8 cellular contexts compared by ENCODE assay signal in genomic region chr15:88331291-88331690, GRCh38.
DNase-seq lines count a peak whose midpoint lies in the region; TF ChIP-seq lines count a peak whose summit lies in the region.

No MANE protein-coding gene starts in this region.

- H3K27me3 Mint-ChIP-seq in T-helper 2 cell treated with Interferon-gamma antibody and Interleukin-4, amounts not matched to agents 5 μg/mL and 100 μg/mL, for 36 hours (ENCODE audit: low read depth): peaks cover 6% of the 10 kb centered on the region

- H3K36me3 ChIP-seq in smooth muscle cell (ENCODE audit: low read depth) (no peaks in the 10 kb centered on the region), uterus (no peaks in the 10 kb centered on the region)

- 5% methylated on average over 8 of the region's 8 CpGs for WGBS in smooth muscle cell (ENCODE audit: low lambda C conversion rate)

- no peak overlapping the region for H3K4me3 Mint-ChIP-seq in T-helper 2 cell treated with Interferon-gamma antibody and Interleukin-4, amounts not matched to agents 5 μg/mL and 100 μg/mL, for 36 hours

- H3K79me2 ChIP-seq in smooth muscle cell (ENCODE audit: low read depth): no peaks in the 10 kb centered on the region

- H2AFZ ChIP-seq in smooth muscle cell (ENCODE audit: low read depth): no peak overlapping the region

- H3K4me1 ChIP-seq in smooth muscle cell (ENCODE audit: low read depth) (no peaks in the 10 kb centered on the region), uterus (no peaks in the 10 kb centered on the region)

- DNase-seq in AG10803 (ENCODE audit: low read depth) (peak; percentile 17), GM13976 (ENCODE audit: low spot score) (peak; percentile 70), HuH-7 (ENCODE audit: low spot score) (peak; percentile 78), ecto neural progenitor cell (ENCODE audit: low spot score) (peak; percentile 87), smooth muscle cell (lab: John Stamatoyannopoulos, UW; ENCODE audit: unreplicated experiment) (no peak), uterus (no peak), GF-D8 (lab: John Stamatoyannopoulos, UW) (no peak)
- DNase-seq in T-helper 2 cell treated with Interferon-gamma antibody and Interleukin-4, amounts not matched to agents 5 μg/mL and 100 μg/mL, for 36 hours (ENCODE audit: low spot score): peak; percentile 27

- H3K4me2 ChIP-seq in smooth muscle cell: no peak overlapping the region

- H3K27ac ChIP-seq in smooth muscle cell (ENCODE audit: low read depth) (no peak overlapping the region), uterus (no peak overlapping the region)

- TF ChIP-seq CTCF in AG10803 (conservative IDR thresholded peaks at IDR 0.05; ENCODE audit: low read length): peak; percentile 42
- TF ChIP-seq CTCF in GM13976 (IDR thresholded peaks at IDR 0.05; ENCODE audit: borderline replicate concordance, control extremely low read depth, extremely low read depth, insufficient read depth, missing control alignments): peak; percentile 52
- peak; percentile 54 for TF ChIP-seq CTCF in smooth muscle cell (IDR thresholded peaks at IDR 0.05; ENCODE audit: borderline replicate concordance, insufficient read depth, poor library complexity, severe bottlenecking)
- peak in 1 of 4 experiments; percentile 11 for TF ChIP-seq CTCF in uterus (IDR thresholded peaks at IDR 0.05)

- no peak overlapping the region for H3K9ac ChIP-seq in smooth muscle cell (ENCODE audit: low read depth)

- H3K9me3 ChIP-seq in smooth muscle cell (replicated peaks; ENCODE audit: low read depth): no peaks in the 10 kb centered on the region
- no peaks in the 10 kb centered on the region for H3K9me3 ChIP-seq in uterus

- no peaks in the 10 kb centered on the region for H3K9me3 Mint-ChIP-seq in T-helper 2 cell treated with Interferon-gamma antibody and Interleukin-4, amounts not matched to agents 5 μg/mL and 100 μg/mL, for 36 hours

- H4K20me1 ChIP-seq in smooth muscle cell (ENCODE audit: low read depth): no peaks in the 10 kb centered on the region

- no peak for TF ChIP-seq POLR2A in uterus (IDR thresholded peaks at IDR 0.05)

- H3K4me3 ChIP-seq in AG10803 (ENCODE audit: low read length): no peak overlapping the region
- H3K4me3 ChIP-seq in smooth muscle cell: no peak overlapping the region
- no peak overlapping the region for H3K4me3 ChIP-seq in uterus

- in situ Hi-C loops in GM13976 (cut with MboI; ENCODE audit: low sequenced_read_pairs, unreplicated experiment): no loop called here

- no peaks in the 10 kb centered on the region for H3F3A ChIP-seq in smooth muscle cell (ENCODE audit: low read depth)

- no peak overlapping the region for H3K27ac Mint-ChIP-seq in T-helper 2 cell treated with Interferon-gamma antibody and Interleukin-4, amounts not matched to agents 5 μg/mL and 100 μg/mL, for 36 hours

- H3K4me1 Mint-ChIP-seq in T-helper 2 cell treated with Interferon-gamma antibody and Interleukin-4, amounts not matched to agents 5 μg/mL and 100 μg/mL, for 36 hours (ENCODE audit: low read depth): no peaks in the 10 kb centered on the region

- no peaks in the 10 kb centered on the region for H3K36me3 Mint-ChIP-seq in T-helper 2 cell treated with Interferon-gamma antibody and Interleukin-4, amounts not matched to agents 5 μg/mL and 100 μg/mL, for 36 hours (ENCODE audit: low read depth)

- H3K27me3 ChIP-seq in smooth muscle cell (ENCODE audit: low read depth) (no peaks in the 10 kb centered on the region), uterus (no peaks in the 10 kb centered on the region)

- intact Hi-C loops in uterus (cut with DNase I; ENCODE audit: low total_unique reads): no loop called here

Comparison
In these comparisons a context has a peak if more than half of its experiments do, and no peak if none do; other contexts are left out.
1. DNase-seq: peak in AG10803 (single experiment), GM13976 (single experiment), HuH-7 (single experiment), T-helper 2 cell treated with Interferon-gamma antibody and Interleukin-4, amounts not matched to agents 5 μg/mL and 100 μg/mL, for 36 hours (single experiment) and ecto neural progenitor cell (single experiment); none in smooth muscle cell (single experiment), uterus (0 of 2) and GF-D8 (single experiment).